Comparison of ENCODE assay signal across 8 cellular contexts in genomic region chr12:12384601-12385321, GRCh38. TPM values are rescaled to one million over a fixed set of nuclear protein-coding genes. Genes with fewer than 3 reads are reported as not detected.
A peak's percentile ranks its signal among the peaks of the same experiment; 100 is the strongest.
DNase-seq lines count a peak whose midpoint lies in the region; ATAC-seq and TF ChIP-seq lines count a peak whose summit lies in the region.

No MANE protein-coding gene starts in this region.

- BruUV-seq in PC-3 (replicated peaks; lab: Mats Ljungman, UMichigan): no TSS peak

- no peak overlapping the region for H3K4me3 ChIP-seq in Peyer's patch
- H3K4me3 ChIP-seq in dorsolateral prefrontal cortex: peak overlapping the region in 4 of 59 donors; percentile 1 to 34 (median 28)
- no peak overlapping the region for H3K4me3 ChIP-seq in PC-3 (ENCODE audit: low read length)

- no peak overlapping the region for H3K4me3 Mint-ChIP-seq in osteocyte (ENCODE audit: unreplicated experiment)

- peak overlapping the region; percentile 18 to 69 (median 56) for H3K27ac ChIP-seq in Peyer's patch
- peak overlapping the region in 56 of 59 donors; percentile 5 to 91 (median 76) for H3K27ac ChIP-seq in dorsolateral prefrontal cortex
- no peak overlapping the region for H3K27ac ChIP-seq in PC-3 (ENCODE audit: low read length)

- H3K36me3 ChIP-seq in Peyer's patch: no peaks in the 10 kb centered on the region
- H3K36me3 ChIP-seq in PC-3 (ENCODE audit: low read depth, low read length): no peaks in the 10 kb centered on the region

- peaks cover 35% of the 10 kb centered on the region for H3K4me1 Mint-ChIP-seq in osteocyte (ENCODE audit: unreplicated experiment)

- intact Hi-C loops in dorsolateral prefrontal cortex (cut with DNase I) (loop anchor here in 1 of 2 donors (5.0 kb wide), 1 partner anchor 273 kb away; no protein-coding TSS in a partner anchor), PC-3 (cut with micrococcal nuclease) (loop anchor here (10.0 kb wide), 1 partner anchor 50 kb away; no protein-coding TSS in a partner anchor)

- TF ChIP-seq POLR2A in Peyer's patch (IDR thresholded peaks at IDR 0.05): no peak

- no peaks in the 10 kb centered on the region for H3K79me2 ChIP-seq in PC-3 (ENCODE audit: low read length)

- peaks cover 9% of the 10 kb centered on the region for H3K36me3 Mint-ChIP-seq in osteocyte (ENCODE audit: unreplicated experiment)

- H3F3A ChIP-seq in PC-3 (ENCODE audit: low read length, unreplicated experiment): no peaks in the 10 kb centered on the region

- H3K9me3 ChIP-seq in Peyer's patch: no peaks in the 10 kb centered on the region
- no peaks in the 10 kb centered on the region for H3K9me3 ChIP-seq in PC-3 (ENCODE audit: low read length)

- ATAC-seq in GM18511 (IDR thresholded peaks at IDR 0.05; ENCODE audit: unreplicated experiment) (peak; percentile 59), PC-3 (no peak), GM18861 (IDR thresholded peaks at IDR 0.05; ENCODE audit: unreplicated experiment) (no peak)

- no peaks in the 10 kb centered on the region for H4K20me1 ChIP-seq in PC-3 (ENCODE audit: low read length)

- H2AFZ ChIP-seq in PC-3 (ENCODE audit: low read length): no peak overlapping the region

- DNase-seq in Peyer's patch (peak in 1 of 3 donors; percentile 53), dorsolateral prefrontal cortex (peak in 6 of 10 donors; percentile 20 to 58 (median 48)), osteocyte (ENCODE audit: extremely low spot score, unreplicated experiment) (no peak), PC-3 (no peak), NCI-H1105 (lab: John Stamatoyannopoulos, UW) (no peak), UCSD-AML1 (lab: John Stamatoyannopoulos, UW; ENCODE audit: unreplicated experiment) (no peak)

- no peak overlapping the region for H3K4me2 ChIP-seq in PC-3 (ENCODE audit: low read length)

- H3K9me3 Mint-ChIP-seq in osteocyte (ENCODE audit: unreplicated experiment): peaks cover 3% of the 10 kb centered on the region

- H3K9ac ChIP-seq in PC-3 (ENCODE audit: low read length): no peak overlapping the region

- POLR2A ChIA-PET in PC-3 (lab: Charles Lee; ENCODE audit: unreplicated experiment): no interaction called here

- no peaks in the 10 kb centered on the region for H3K27me3 Mint-ChIP-seq in osteocyte (ENCODE audit: unreplicated experiment)

- no peaks in the 10 kb centered on the region for H3K27me3 ChIP-seq in Peyer's patch
- H3K27me3 ChIP-seq in dorsolateral prefrontal cortex: no peaks in the 10 kb centered on the region
- H3K27me3 ChIP-seq in PC-3 (ENCODE audit: low read length): no peaks in the 10 kb centered on the region

- CTCF ChIA-PET in PC-3 (lab: Charles Lee): interaction anchor here (0.7 kb wide), 1 partner anchor 299 kb away, joined by 3 read pairs; no protein-coding TSS in a partner anchor

- no peaks in the 10 kb centered on the region for H3K9me2 ChIP-seq in PC-3 (replicated peaks; ENCODE audit: low read length)

- TF ChIP-seq CTCF in Peyer's patch (IDR thresholded peaks at IDR 0.05): no peak
- TF ChIP-seq CTCF in dorsolateral prefrontal cortex (IDR thresholded peaks at IDR 0.05 in 54 of 56, conservative IDR thresholded peaks at IDR 0.05 in 2 of 56; ENCODE audit: low read depth in 1 of 56, partially characterized antibody in 56 of 56): peak in 1 of 56 donors; percentile 8
- TF ChIP-seq CTCF in osteocyte (IDR thresholded peaks at IDR 0.05): no peak
- TF ChIP-seq CTCF in PC-3 (conservative IDR thresholded peaks at IDR 0.05; ENCODE audit: low read depth, low read length): no peak

- H3K27ac Mint-ChIP-seq in osteocyte (ENCODE audit: unreplicated experiment): peak overlapping the region; percentile 59

- H3K4me1 ChIP-seq in Peyer's patch (peaks cover 0 to 12% (median 4%) of the 10 kb centered on the region in 4 donors), PC-3 (ENCODE audit: insufficient read depth, low read length) (peaks cover 11% of the 10 kb centered on the region)

RNA-seq across cellular contexts. Expression of gene BORCS5, which starts 27.9 kb away (rescaled TPM):
- total RNA-seq in Peyer's patch: 10 to 100 TPM in 3 of 4 donors, 1 to 10 TPM in 1; 8.3 to 22.7 (median 15.3) TPM
- 10 to 100 TPM; 30.7 to 69.8 (median 50.1) TPM for total RNA-seq in dorsolateral prefrontal cortex
- total RNA-seq in osteocyte: 16.7 and 17.1 TPM in 2 replicates
- total RNA-seq in PC-3 (2014; rRNA removed): 2.3 and 7.7 TPM in 2 replicates

RNA-seq across cellular contexts. Expression of gene MANSC1, which starts 34.7 kb away (rescaled TPM):
- total RNA-seq in Peyer's patch (10 to 100 TPM in 3 of 4 donors, not detected in 1; 10.8 to 24.0 (median 15.1) TPM), dorsolateral prefrontal cortex (10 to 100 TPM; 12.0 to 32.4 (median 22.8) TPM), osteocyte (8.8 and 9.1 TPM in 2 replicates), PC-3 (2014; rRNA removed) (2.8 and 3.1 TPM in 2 replicates)

Comparison
In these comparisons a context has a peak if more than half of its experiments do, and no peak if none do; other contexts are left out.
1. DNase-seq: peak in dorsolateral prefrontal cortex (6 of 10); none in osteocyte (single experiment), PC-3 (single experiment), NCI-H1105 (single experiment) and UCSD-AML1 (single experiment).